ENCODE assay signal across 15 cellular contexts in the genomic region with DNA sequence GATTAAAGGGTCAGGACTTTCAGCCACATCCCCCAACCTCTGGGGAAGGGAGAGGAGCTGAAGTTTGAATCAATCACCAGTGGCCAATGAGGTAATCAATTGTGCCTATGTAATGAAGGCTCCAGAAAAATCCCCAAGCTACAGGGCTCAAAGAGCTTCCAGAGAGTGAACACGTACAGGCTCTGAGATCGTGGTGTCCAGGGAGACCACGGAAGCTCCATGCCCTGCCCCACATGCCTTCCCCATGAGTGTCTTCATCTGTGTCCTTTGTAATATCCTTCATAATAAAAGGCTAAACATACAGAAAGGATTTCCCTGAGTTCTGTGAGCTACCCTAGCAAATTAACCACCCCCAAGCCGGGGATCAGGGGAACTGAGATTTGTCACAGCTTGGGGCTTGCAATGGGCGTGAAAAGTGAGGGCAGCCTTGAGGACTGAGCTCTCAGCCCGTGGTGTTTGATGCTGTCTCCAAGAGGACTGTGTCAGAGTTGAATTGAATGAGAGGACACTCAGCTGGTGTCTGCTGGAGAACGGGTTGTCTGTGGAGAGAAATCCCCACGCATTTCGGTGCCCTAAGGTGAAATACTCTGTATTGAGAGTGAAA. TPM values are rescaled to one million over a fixed set of nuclear protein-coding genes. Genes with fewer than 3 reads are reported as not detected.
DNase-seq lines count a peak whose midpoint lies in the region; TF ChIP-seq lines count a peak whose summit lies in the region.
"Had no signal": no experiment of that assay in that cellular context is flagged by ENCODE, and none has a peak within 500 bp of the region (broad histone marks: within the 10 kb centered on the region; RNA-seq: fewer than 3 reads in every experiment).

No MANE protein-coding gene starts in this region.

- H3K4me3 ChIP-seq in AG09309 (ENCODE audit: control insufficient read depth, low read depth, low read length) = no peak overlapping the region
- no peak overlapping the region for H3K4me3 ChIP-seq in ectodermal cell (ENCODE audit: insufficient read depth, low read depth, low read length)
- H3K4me3 ChIP-seq in A673 (ENCODE audit: low read depth, low read length, poor library complexity, severe bottlenecking) = no peak overlapping the region
- H3K4me3 ChIP-seq in OCI-LY7 (ENCODE audit: low read depth, low read length, poor library complexity, severe bottlenecking) = no peak overlapping the region
- H3K4me3 ChIP-seq: coronary artery had no signal

- CTCF ChIA-PET in A673 (lab: Charles Lee) (interaction anchor here (1.6 kb wide), 1 partner anchor 11 kb away, joined by 5 read pairs; no protein-coding TSS in a partner anchor), OCI-LY7 (lab: Charles Lee; ENCODE audit: unreplicated experiment) (no interaction called here)

- H3K9me2 ChIP-seq in OCI-LY7 (ENCODE audit: insufficient read depth, low read length) = no peaks in the 10 kb centered on the region

- no peaks in the 10 kb centered on the region for H3K79me2 ChIP-seq in OCI-LY7 (ENCODE audit: insufficient read depth, low read depth, low read length)

- WGBS in ectodermal cell, 2 experiments = 82 to 85% methylated on average over 9 of the region's 9 CpGs

- peaks cover 38% of the 10 kb centered on the region for H3K4me1 ChIP-seq in ectodermal cell (ENCODE audit: control insufficient read depth, insufficient read depth, low read length)
- H3K4me1 ChIP-seq in A673 (ENCODE audit: insufficient read depth, low read length, poor library complexity, severe bottlenecking) = no peaks in the 10 kb centered on the region
- H3K4me1 ChIP-seq in OCI-LY7 (ENCODE audit: insufficient read depth, low read length, poor library complexity, severe bottlenecking) = no peaks in the 10 kb centered on the region

- H3K36me3 ChIP-seq in ectodermal cell (ENCODE audit: control insufficient read depth, insufficient read depth, low read length) = no peaks in the 10 kb centered on the region
- no peaks in the 10 kb centered on the region for H3K36me3 ChIP-seq in A673 (ENCODE audit: insufficient read depth, low read length, poor library complexity, severe bottlenecking)
- no peaks in the 10 kb centered on the region for H3K36me3 ChIP-seq in OCI-LY7 (ENCODE audit: insufficient read depth, low read length)

- TF ChIP-seq CTCF in AG09309 (IDR thresholded peaks at IDR 0.05; ENCODE audit: control insufficient read depth, insufficient read depth, low read depth, low read length, missing control alignments) (no peak), A673 (conservative IDR thresholded peaks at IDR 0.05; ENCODE audit: low read depth, low read length) (no peak), OCI-LY7 (conservative IDR thresholded peaks at IDR 0.05; ENCODE audit: low read length) (no peak)

- H3K4me2 ChIP-seq in OCI-LY7 (ENCODE audit: low read length) = no peak overlapping the region

- H3K9me3 ChIP-seq in ectodermal cell (ENCODE audit: control insufficient read depth, low read length) (no peaks in the 10 kb centered on the region), A673 (ENCODE audit: low read depth, low read length, poor library complexity, severe bottlenecking) (no peaks in the 10 kb centered on the region), OCI-LY7 (ENCODE audit: low read length) (no peaks in the 10 kb centered on the region)

- no peaks in the 10 kb centered on the region for H4K20me1 ChIP-seq in OCI-LY7 (ENCODE audit: insufficient read depth, low read length)

- BruUV-seq in A673 (replicated peaks; lab: Mats Ljungman, UMichigan) = no TSS peak
- BruUV-seq in OCI-LY7 (replicated peaks; lab: Mats Ljungman, UMichigan) = no TSS peak

- peak overlapping the region; percentile 52 for H3K27ac ChIP-seq in ectodermal cell (ENCODE audit: insufficient read depth, low read depth, low read length, poor library complexity, severe bottlenecking)
- no peak overlapping the region for H3K27ac ChIP-seq in A673 (ENCODE audit: low read depth, low read length, poor library complexity, severe bottlenecking)
- H3K27ac ChIP-seq in OCI-LY7 (ENCODE audit: low read depth, low read length, poor library complexity, severe bottlenecking) = no peak overlapping the region
- H3K27ac ChIP-seq: coronary artery had no signal

- DNase-seq in AG09309 (ENCODE audit: low read depth) = peak; percentile 66
- DNase-seq in NCI-H226 = peak; percentile 77
- peak; percentile 91 for DNase-seq in myocyte (ENCODE audit: low read depth)
- DNase-seq in A673 (ENCODE audit: low spot score) = no peak
- no peak for DNase-seq in OCI-LY7 (ENCODE audit: low spot score)
- no peak for DNase-seq in T-helper 1 cell
- no peak for DNase-seq in C1 segment of cervical spinal cord (lab: John Stamatoyannopoulos, UW)
- DNase-seq: activated CD4-positive, alpha-beta T cell treated with anti-CD3 and anti-CD28 coated beads, Interleukin-2, amount 10 ng/mL, durations not matched to agents 24 days and 14 days; activated effector memory CD4-positive, alpha-beta T cell treated with Interleukin-2 at 50 U/mL for 16 hours; CD4-positive, CD25-positive, alpha-beta regulatory T cell; NCI-H446 treated with DMSO at 0.1 percent for 48 hours; stimulated activated CD4-positive, alpha-beta T cell treated with anti-CD3 and anti-CD28 coated beads, Interleukin-2, amount 100 ng/mL, for 24 hours had no signal

- intact Hi-C loops in A673 (cut with micrococcal nuclease; ENCODE audit: unreplicated experiment) = no loop called here
- intact Hi-C loops in OCI-LY7 (cut with micrococcal nuclease; ENCODE audit: unreplicated experiment) = no loop called here

- H2AFZ ChIP-seq in OCI-LY7 (ENCODE audit: low read length) = no peak overlapping the region

- POLR2A ChIA-PET in A673 (lab: Charles Lee; ENCODE audit: low non-redundant PET) = no interaction called here
- POLR2A ChIA-PET in OCI-LY7 (lab: Charles Lee) = no interaction called here

- H3K27me3 ChIP-seq in ectodermal cell (ENCODE audit: control insufficient read depth, insufficient read depth, low read length, poor library complexity, severe bottlenecking) (peaks cover 13% of the 10 kb centered on the region), A673 (replicated peaks; ENCODE audit: insufficient read depth, low read depth, low read length, poor library complexity) (no peaks in the 10 kb centered on the region)

RNA-seq across cellular contexts. Expression of a gene that starts 25.5 kb away (rescaled TPM):
- polyA plus RNA-seq in ectodermal cell (2013, experiment 1 of 4) = 103 TPM
- polyA plus RNA-seq in ectodermal cell (2013, experiment 2 of 4) = 95.0 TPM
- polyA plus RNA-seq in ectodermal cell (2013, experiment 3 of 4) = 91.9 TPM
- 94.7 TPM for polyA plus RNA-seq in ectodermal cell (2013, experiment 4 of 4)
- 1,598 and 1,800 TPM in 2 replicates for total RNA-seq in myocyte
- 1,133 TPM for polyA plus RNA-seq in myocyte (2012)
- total RNA-seq in A673 (2021) = 182 and 197 TPM in 2 replicates
- not detected in 2 replicates for total RNA-seq in OCI-LY7 (2014; rRNA removed; shearing (Covaris generic))
- not detected in 2 replicates for total RNA-seq in OCI-LY7 (2022)

RNA-seq across cellular contexts. Expression of a gene that starts 28.4 kb away (rescaled TPM):
- not detected for polyA plus RNA-seq in ectodermal cell (2013, experiment 1 of 4)
- polyA plus RNA-seq in ectodermal cell (2013, experiment 2 of 4) = not detected
- polyA plus RNA-seq in ectodermal cell (2013, experiment 3 of 4) = not detected
- polyA plus RNA-seq in ectodermal cell (2013, experiment 4 of 4) = not detected
- not detected in 2 replicates for total RNA-seq in myocyte
- not detected for polyA plus RNA-seq in myocyte (2012)
- total RNA-seq in A673 (2021) = not detected in 2 replicates
- not detected in 2 replicates for total RNA-seq in OCI-LY7 (2014; rRNA removed; shearing (Covaris generic))
- not detected in 2 replicates for total RNA-seq in OCI-LY7 (2022)
- total RNA-seq: activated CD4-positive, alpha-beta T cell treated with anti-CD3 and anti-CD28 coated beads, Interleukin-2, amount 10 ng/mL, durations not matched to agents 24 days and 14 days; CD4-positive, CD25-positive, alpha-beta regulatory T cell; neural crest cell had no signal
- polyA plus RNA-seq: CD4-positive, CD25-positive, alpha-beta regulatory T cell had no signal

Comparison
In these comparisons a context has a peak if more than half of its experiments do, and no peak if none do; other contexts are left out.
1. DNase-seq: peak in AG09309 (single experiment), NCI-H226 (single experiment) and myocyte (single experiment); none in A673 (single experiment), OCI-LY7 (single experiment), T-helper 1 cell (0 of 5) and C1 segment of cervical spinal cord (0 of 14).
2. RNA of a gene that starts 25.5 kb away (total RNA-seq): 1,598 to 1,800 TPM in myocyte and 182 to 197 TPM in A673; not detected in OCI-LY7; every median in the first group is over 100 times any median in the second.